ENCODE assay signal across 29 cellular contexts in the genomic region with DNA sequence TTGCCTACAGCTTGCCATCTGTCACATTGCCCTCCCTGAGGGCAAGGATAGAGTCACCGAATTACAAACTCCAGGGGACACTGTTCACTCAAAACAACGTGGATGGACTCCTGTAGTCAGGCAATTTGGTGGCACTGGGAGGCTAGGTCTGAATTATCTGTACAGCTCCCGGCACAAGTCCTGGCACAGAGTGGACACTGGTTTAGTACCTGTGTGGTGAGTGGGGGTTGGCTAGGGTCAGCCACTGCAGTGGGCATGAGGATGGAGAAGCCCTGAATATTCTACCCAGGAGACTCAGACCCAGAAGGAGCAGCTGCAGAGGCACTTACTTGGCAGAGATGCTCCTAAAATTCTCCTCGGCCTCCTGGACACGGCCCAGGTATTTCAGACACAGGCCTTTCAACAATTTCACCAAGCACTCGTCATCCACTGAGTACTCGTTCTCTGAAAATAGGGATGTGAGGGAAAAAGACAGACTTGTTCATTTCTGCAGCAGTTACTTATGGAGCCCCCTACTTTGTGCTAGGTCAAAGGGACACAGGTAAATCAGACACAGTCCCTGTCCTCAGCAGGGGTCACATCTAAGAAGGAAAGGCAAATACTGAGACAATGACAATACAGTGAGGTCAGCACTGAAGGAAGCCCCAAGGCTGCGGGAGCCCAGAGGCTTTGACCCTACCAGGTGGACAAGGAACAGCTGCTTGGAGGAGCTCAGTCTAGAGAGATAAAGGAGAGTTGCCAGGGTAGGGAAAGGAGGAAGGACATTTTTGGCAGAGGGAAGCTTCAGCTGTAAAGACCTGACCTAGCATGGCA. TPM values are rescaled to one million over a fixed set of nuclear protein-coding genes. Genes with fewer than 3 reads are reported as not detected.
"Had no signal": no experiment of that assay in that cellular context is flagged by ENCODE, and none has a peak within 500 bp of the region (broad histone marks: within the 10 kb centered on the region; RNA-seq: fewer than 3 reads in every experiment).

No MANE protein-coding gene starts in this region.

- DNase-seq: cortex of kidney; dorsolateral prefrontal cortex; effector CD4-positive, alpha-beta T cell; foreskin keratinocyte; heart right ventricle; hippocampal formation; immature natural killer cell; islet precursor cell; kidney glomerular epithelial cell; left colon; left ventricle myocardium superior; lower lobe of right lung; naive thymus-derived CD8-positive, alpha-beta T cell; nephron progenitor cell; occipital lobe; psoas muscle; right cardiac atrium; sigmoid colon; stimulated activated CD4-positive, alpha-beta T cell treated with anti-CD3 and anti-CD28 coated beads, Interleukin-2, amount 100 ng/mL, for 24 hours; stimulated activated CD4-positive, alpha-beta T cell treated with anti-CD3 and anti-CD28 coated beads, Interleukin-4, amount 100 ng/mL, for 24 hours; stimulated activated naive CD4-positive, alpha-beta T cell treated with Interleukin-2 at 50 U/mL for 16 hours; substantia nigra; testis; tibial artery had no signal

- H3K9me3 ChIP-seq: esophagus muscularis mucosa, gastroesophageal sphincter, heart right ventricle, lower lobe of right lung, ovary, psoas muscle, sigmoid colon, testis, tibial artery had no signal

- H3K4me3 ChIP-seq: dorsolateral prefrontal cortex, esophagus muscularis mucosa, gastroesophageal sphincter, heart right ventricle, lower lobe of right lung, ovary, psoas muscle, sigmoid colon, testis, tibial artery had no signal

- H3K36me3 ChIP-seq: ovary, sigmoid colon had no signal

- H3K27me3 ChIP-seq: dorsolateral prefrontal cortex, esophagus muscularis mucosa, foreskin keratinocyte, gastroesophageal sphincter, heart right ventricle, ovary, sigmoid colon, testis, tibial artery had no signal

- H3K4me1 ChIP-seq: foreskin keratinocyte, gastroesophageal sphincter, psoas muscle, sigmoid colon, tibial artery had no signal

- H3K27ac ChIP-seq: dorsolateral prefrontal cortex, epithelial cell of prostate, esophagus muscularis mucosa, foreskin keratinocyte, gastroesophageal sphincter, heart right ventricle, lower lobe of right lung, psoas muscle, sigmoid colon, testis, tibial artery had no signal

- ATAC-seq: foreskin keratinocyte; gastroesophageal sphincter; heart right ventricle; left colon; left ventricle myocardium superior; lower lobe of right lung; naive thymus-derived CD8-positive, alpha-beta T cell; right cardiac atrium; stimulated activated effector memory CD8-positive, alpha-beta T cell treated with anti-CD3 and anti-CD28 coated beads, Interleukin-12 subunit alpha, Interleukin-12 subunit beta, amount 100 ng/mL, for 72 hours had no signal

RNA-seq across cellular contexts. Expression of gene TTC39A, which starts 40.5 kb away (rescaled TPM):
- total RNA-seq: naive thymus-derived CD8-positive, alpha-beta T cell had no signal
- polyA plus RNA-seq: immature natural killer cell had no signal
